ENCODE assay signal across 10 cellular contexts in the genomic region with DNA sequence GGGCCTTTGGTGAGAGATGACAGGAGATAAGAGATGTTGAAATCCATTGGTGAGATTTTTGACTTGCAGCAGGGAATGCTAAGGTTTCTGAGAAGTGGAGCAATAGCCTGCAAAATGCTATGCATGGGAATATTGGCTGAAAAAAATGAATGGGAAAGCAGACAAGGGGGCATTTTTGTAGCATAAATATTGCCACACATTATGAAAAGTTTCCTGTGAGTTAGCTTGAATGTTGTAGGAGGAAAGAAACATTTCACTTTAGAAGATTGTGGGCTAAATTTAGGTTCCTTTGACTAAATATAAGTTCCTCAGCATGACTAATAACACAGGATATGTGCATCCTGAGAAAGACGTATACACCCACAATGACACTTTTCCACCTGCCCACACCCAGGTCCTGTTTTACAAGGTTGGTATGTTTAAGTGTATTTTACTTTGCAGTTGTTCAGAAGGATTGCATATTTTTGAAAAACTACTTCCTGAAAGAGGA. TPM values are rescaled to one million over a fixed set of nuclear protein-coding genes. Genes with fewer than 3 reads are reported as not detected.
DNase-seq lines count a peak whose midpoint lies in the region; ATAC-seq, FAIRE-seq and TF ChIP-seq lines count a peak whose summit lies in the region.
"Had no signal": no experiment of that assay in that cellular context is flagged by ENCODE, and none has a peak within 500 bp of the region (broad histone marks: within the 10 kb centered on the region; RNA-seq: fewer than 3 reads in every experiment).

No MANE protein-coding gene starts in this region.

- no peak for FAIRE-seq in RCC 7860 (lab: Jason Lieb, UNC)
- FAIRE-seq: colon had no signal

- H3K56ac ChIP-seq in mesendoderm (ENCODE audit: low read length), result no peak overlapping the region

- H3K4me3 Mint-ChIP-seq in Calu3 (ENCODE audit: low read depth, unreplicated experiment) (peak overlapping the region; percentile 1), chondrocyte (ENCODE audit: unreplicated experiment) (no peak overlapping the region)

- H2BK15ac ChIP-seq in mesendoderm (replicated peaks; ENCODE audit: low read depth), result no peak overlapping the region

- no peaks in the 10 kb centered on the region for H3K79me2 ChIP-seq in mesendoderm (ENCODE audit: control insufficient read depth, insufficient read depth, low read length)
- H3K79me2 ChIP-seq: parathyroid adenoma had no signal

- ATAC-seq in GM21360 (IDR thresholded peaks at IDR 0.05; ENCODE audit: unreplicated experiment) (peak; percentile 49), HG03457 (IDR thresholded peaks at IDR 0.05; ENCODE audit: unreplicated experiment) (peak; percentile 55)

- no peaks in the 10 kb centered on the region for H3K27me3 ChIP-seq in mesendoderm (ENCODE audit: insufficient read depth, low read length, poor library complexity)

- intact Hi-C loops in Calu3 (cut with micrococcal nuclease; ENCODE audit: unreplicated experiment), result no loop called here

- no peaks in the 10 kb centered on the region for H3K36me3 Mint-ChIP-seq in Calu3 (ENCODE audit: insufficient read depth, unreplicated experiment)
- no peaks in the 10 kb centered on the region for H3K36me3 Mint-ChIP-seq in chondrocyte (ENCODE audit: low read depth)

- H3K36me3 ChIP-seq in mesendoderm (ENCODE audit: control insufficient read depth, insufficient read depth, low read length), result no peaks in the 10 kb centered on the region

- no peaks in the 10 kb centered on the region for H3K79me1 ChIP-seq in mesendoderm (ENCODE audit: low read length)

- no TSS peak for BruUV-seq in Calu3 (replicated peaks; lab: Mats Ljungman, UMichigan)

- no peaks in the 10 kb centered on the region for H3K4me1 ChIP-seq in mesendoderm (ENCODE audit: control insufficient read depth, low read depth, low read length)
- H3K4me1 ChIP-seq: parathyroid adenoma had no signal

- H3K27me3 Mint-ChIP-seq in Calu3 (ENCODE audit: unreplicated experiment) (no peaks in the 10 kb centered on the region), chondrocyte (ENCODE audit: low read depth) (no peaks in the 10 kb centered on the region)

- H3K4ac ChIP-seq in mesendoderm (ENCODE audit: low read depth, low read length), result no peak overlapping the region

- H3K4me1 Mint-ChIP-seq in Calu3 (ENCODE audit: low read depth, unreplicated experiment) (peaks cover 33% of the 10 kb centered on the region), chondrocyte (ENCODE audit: low read depth) (peaks cover 18% of the 10 kb centered on the region)

- no peak overlapping the region for H2AK5ac ChIP-seq in mesendoderm (ENCODE audit: low read length)

- TF ChIP-seq CTCF in Calu3 (IDR thresholded peaks at IDR 0.05; ENCODE audit: unreplicated experiment), result no peak
- no peak for TF ChIP-seq CTCF in chondrocyte (IDR thresholded peaks at IDR 0.05)

- H3K27ac Mint-ChIP-seq in Calu3 (ENCODE audit: unreplicated experiment) (peak overlapping the region; percentile 45), chondrocyte (ENCODE audit: unreplicated experiment) (peak overlapping the region; percentile 82)

- H3K9me3 Mint-ChIP-seq in Calu3 (ENCODE audit: low read depth, unreplicated experiment), result no peaks in the 10 kb centered on the region
- H3K9me3 Mint-ChIP-seq in chondrocyte (ENCODE audit: low read depth), result no peaks in the 10 kb centered on the region

- CTCF ChIA-PET in Calu3 (lab: Charles Lee), result interaction anchor here (0.6 to 1.5 kb wide), 3 partner anchors 75 to 147 kb away, joined by 4 to 5 read pairs (median 4); no protein-coding TSS in a partner anchor

- no peak overlapping the region for H3K23ac ChIP-seq in mesendoderm (ENCODE audit: low read length)

- peak; percentile 32 for DNase-seq in Calu3
- DNase-seq in chondrocyte (ENCODE audit: low spot score), result no peak
- DNase-seq in RCC 7860 (ENCODE audit: low spot score), result no peak
- DNase-seq in HK-2 (ENCODE audit: unreplicated experiment), result no peak
- DNase-seq in NCI-H1105 (lab: John Stamatoyannopoulos, UW), result no peak
- DNase-seq in mesendoderm, result no peak

- H3K4me3 ChIP-seq in mesendoderm (ENCODE audit: low read length), result no peak overlapping the region

- no peak overlapping the region for H2BK120ac ChIP-seq in mesendoderm (ENCODE audit: low read depth, low read length)

- H3K9ac ChIP-seq in mesendoderm (ENCODE audit: low read length), result no peak overlapping the region
- H3K9ac ChIP-seq: parathyroid adenoma had no signal

- H2BK5ac ChIP-seq in mesendoderm (ENCODE audit: low read length), result no peak overlapping the region

- H4K8ac ChIP-seq in mesendoderm (ENCODE audit: low read depth, low read length), result no peak overlapping the region

- no peak overlapping the region for H4K5ac ChIP-seq in mesendoderm (ENCODE audit: low read length)

- no peak overlapping the region for H3K4me2 ChIP-seq in mesendoderm (ENCODE audit: low read length)

- no peak overlapping the region for H3K18ac ChIP-seq in mesendoderm (ENCODE audit: low read length)

- no peak overlapping the region for H3K27ac ChIP-seq in mesendoderm (ENCODE audit: low read depth, low read length)
- H3K27ac ChIP-seq: parathyroid adenoma had no signal

- no CpG with 5 or more reads among the region's 1 CpG for WGBS in mesendoderm (ENCODE audit: extremely low coverage, insufficient coverage, low lambda C conversion rate)

RNA-seq across cellular contexts. Expression of gene PHEX, which starts 28.4 kb away (rescaled TPM):
- total RNA-seq in Calu3 (2022), result 0.57 and 0.66 TPM in 2 replicates
- total RNA-seq in chondrocyte, result 0.97 to 1.2 TPM (median 1.1 TPM) in 3 replicates
- 0.03 TPM for polyA plus RNA-seq in mesendoderm (2013, experiment 1 of 2)
- 0.04 TPM for polyA plus RNA-seq in mesendoderm (2013, experiment 2 of 2)
